Comparison of ENCODE assay signal across 12 cellular contexts in genomic region chr17:57599271-57600045, GRCh38.
A peak's percentile ranks its signal among the peaks of the same experiment; 100 is the strongest.
DNase-seq lines count a peak whose midpoint lies in the region; ATAC-seq and TF ChIP-seq lines count a peak whose summit lies in the region.
"Had no signal": no experiment of that assay in that cellular context is flagged by ENCODE, and none has a peak within 500 bp of the region (broad histone marks: within the 10 kb centered on the region; RNA-seq: fewer than 3 reads in every experiment).

No MANE protein-coding gene starts in this region.

- peak; percentile 29 for DNase-seq in activated effector memory CD4-positive, alpha-beta T cell treated with Interleukin-2 at 50 U/mL for 16 hours
- no peak for DNase-seq in activated effector memory CD4-positive, alpha-beta T cell treated with anti-CD3 and anti-CD28 coated beads, Interleukin-2, amount 50 U/mL, for 16 hours
- DNase-seq in MV-4-11 (lab: John Stamatoyannopoulos, UW) (peak; percentile 63), testis (no peak)
- no peak for DNase-seq in activated naive CD4-positive, alpha-beta T cell treated with anti-CD3 and anti-CD28 coated beads, Interleukin-2, amount 50 U/mL, for 72 hours (ENCODE audit: low spot score in 2 of 2)
- DNase-seq in stimulated activated effector memory CD8-positive, alpha-beta T cell treated with anti-CD3 and anti-CD28 coated beads, Interleukin-12 subunit alpha, Interleukin-12 subunit beta, amount 100 ng/mL, for 72 hours (ENCODE audit: low spot score in 2 of 2): peak in 1 of 2 donors; percentile 64
- DNase-seq: foreskin melanocyte, mammary epithelial cell, NCI-H1092 had no signal

- peaks cover 2 to 8% of the 10 kb centered on the region in 2 donors for H3K36me3 Mint-ChIP-seq in activated naive CD4-positive, alpha-beta T cell treated with anti-CD3 and anti-CD28 coated beads, Interleukin-2, amount 50 U/mL, for 72 hours
- H3K36me3 Mint-ChIP-seq in stimulated activated effector memory CD8-positive, alpha-beta T cell treated with anti-CD3 and anti-CD28 coated beads, Interleukin-12 subunit alpha, Interleukin-12 subunit beta, amount 100 ng/mL, for 72 hours: peaks cover 39% of the 10 kb centered on the region

- peak in 1 of 2 donors; percentile 29 for ATAC-seq in activated naive CD4-positive, alpha-beta T cell treated with anti-CD3 and anti-CD28 coated beads, Interleukin-2, amount 50 U/mL, for 72 hours
- ATAC-seq in stimulated activated effector memory CD8-positive, alpha-beta T cell treated with anti-CD3 and anti-CD28 coated beads, Interleukin-12 subunit alpha, Interleukin-12 subunit beta, amount 100 ng/mL, for 72 hours: peak; percentile 29
- ATAC-seq in HG03159 (IDR thresholded peaks at IDR 0.05; ENCODE audit: unreplicated experiment) (no peak), HG03521 (IDR thresholded peaks at IDR 0.05; ENCODE audit: unreplicated experiment) (no peak)
- ATAC-seq: Panc1 had no signal

- no peak overlapping the region for H3K27ac ChIP-seq in testis

- no peaks in the 10 kb centered on the region for H3K27me3 ChIP-seq in testis

- no peaks in the 10 kb centered on the region for H3K9me3 ChIP-seq in testis

- H3K4me3 Mint-ChIP-seq in stimulated activated effector memory CD8-positive, alpha-beta T cell treated with anti-CD3 and anti-CD28 coated beads, Interleukin-12 subunit alpha, Interleukin-12 subunit beta, amount 100 ng/mL, for 72 hours: peak overlapping the region; percentile 54

- H3K4me1 ChIP-seq in testis: peaks cover 4% of the 10 kb centered on the region

- peaks cover 1 to 4% of the 10 kb centered on the region in 2 donors for H3K9me3 Mint-ChIP-seq in activated naive CD4-positive, alpha-beta T cell treated with anti-CD3 and anti-CD28 coated beads, Interleukin-2, amount 50 U/mL, for 72 hours
- H3K9me3 Mint-ChIP-seq in stimulated activated effector memory CD8-positive, alpha-beta T cell treated with anti-CD3 and anti-CD28 coated beads, Interleukin-12 subunit alpha, Interleukin-12 subunit beta, amount 100 ng/mL, for 72 hours: no peaks in the 10 kb centered on the region

- TF ChIP-seq POLR2A in testis (IDR thresholded peaks at IDR 0.05): no peak

- H3K4me3 ChIP-seq in testis: no peak overlapping the region

- TF ChIP-seq CTCF in testis (IDR thresholded peaks at IDR 0.05): no peak

- peak overlapping the region; percentile 79 to 96 for H3K27ac Mint-ChIP-seq in activated naive CD4-positive, alpha-beta T cell treated with anti-CD3 and anti-CD28 coated beads, Interleukin-2, amount 50 U/mL, for 72 hours
- H3K27ac Mint-ChIP-seq in stimulated activated effector memory CD8-positive, alpha-beta T cell treated with anti-CD3 and anti-CD28 coated beads, Interleukin-12 subunit alpha, Interleukin-12 subunit beta, amount 100 ng/mL, for 72 hours: peak overlapping the region; percentile 94

- 88 to 89% methylated on average over 8 of the region's 8 CpGs for WGBS in testis, 2 donors

- intact Hi-C loops in testis (cut with DNase I; ENCODE audit: low total_unique reads): loop anchor here (10.0 kb wide), 1 partner anchor 145 kb away; the partner anchor contains the start of gene CCDC182

- peaks cover 75% of the 10 kb centered on the region for H3K4me1 Mint-ChIP-seq in stimulated activated effector memory CD8-positive, alpha-beta T cell treated with anti-CD3 and anti-CD28 coated beads, Interleukin-12 subunit alpha, Interleukin-12 subunit beta, amount 100 ng/mL, for 72 hours

- no peaks in the 10 kb centered on the region for H3K36me3 ChIP-seq in testis (ENCODE audit: low read depth, missing control alignments)

Comparison
In these comparisons a context has a peak if more than half of its experiments do, and no peak if none do; other contexts are left out.
1. DNase-seq: peak in activated effector memory CD4-positive, alpha-beta T cell treated with Interleukin-2 at 50 U/mL for 16 hours (single experiment) and MV-4-11 (single experiment); none in activated effector memory CD4-positive, alpha-beta T cell treated with anti-CD3 and anti-CD28 coated beads, Interleukin-2, amount 50 U/mL, for 16 hours (single experiment), activated naive CD4-positive, alpha-beta T cell treated with anti-CD3 and anti-CD28 coated beads, Interleukin-2, amount 50 U/mL, for 72 hours (0 of 2) and testis (single experiment).